In the genomic region with DNA sequence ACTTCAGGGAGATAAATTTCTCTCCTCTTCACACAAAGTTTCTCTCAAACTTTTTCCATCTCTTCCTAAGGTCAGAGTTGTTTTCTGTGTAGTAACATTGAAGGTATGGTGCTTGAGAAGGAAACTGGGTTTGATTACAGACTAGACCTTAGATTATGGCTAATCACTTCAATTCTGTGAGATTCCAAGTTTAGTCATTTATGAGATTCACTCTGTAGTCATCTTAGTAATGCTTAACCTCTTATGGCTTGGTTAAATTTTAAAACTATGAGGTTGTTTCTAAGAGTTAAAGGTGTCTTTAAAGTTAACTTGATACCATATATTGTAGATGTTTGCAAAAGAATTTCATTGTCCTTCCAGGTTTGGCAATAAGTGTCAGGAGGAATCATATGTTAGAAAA, we compare ENCODE assay signal across 1 cellular context.
TF ChIP-seq lines count a peak whose summit lies in the region.

No MANE protein-coding gene starts in this region.

TF ChIP-seq in IMR-90, 13 proteins besides CTCF, POLR2A, EP300 and RAD21:
- TF ChIP-seq, protein P1, sequence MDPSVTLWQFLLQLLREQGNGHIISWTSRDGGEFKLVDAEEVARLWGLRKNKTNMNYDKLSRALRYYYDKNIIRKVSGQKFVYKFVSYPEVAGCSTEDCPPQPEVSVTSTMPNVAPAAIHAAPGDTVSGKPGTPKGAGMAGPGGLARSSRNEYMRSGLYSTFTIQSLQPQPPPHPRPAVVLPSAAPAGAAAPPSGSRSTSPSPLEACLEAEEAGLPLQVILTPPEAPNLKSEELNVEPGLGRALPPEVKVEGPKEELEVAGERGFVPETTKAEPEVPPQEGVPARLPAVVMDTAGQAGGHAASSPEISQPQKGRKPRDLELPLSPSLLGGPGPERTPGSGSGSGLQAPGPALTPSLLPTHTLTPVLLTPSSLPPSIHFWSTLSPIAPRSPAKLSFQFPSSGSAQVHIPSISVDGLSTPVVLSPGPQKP (IDR thresholded peaks at IDR 0.05; ENCODE audit: borderline replicate concordance, low read depth, low read length): no peak
- TF ChIP-seq FOS (IDR thresholded peaks at IDR 0.05; ENCODE audit: low read depth, low read length): no peak
